ENCODE assay signal across 8 cellular contexts in the genomic region with DNA sequence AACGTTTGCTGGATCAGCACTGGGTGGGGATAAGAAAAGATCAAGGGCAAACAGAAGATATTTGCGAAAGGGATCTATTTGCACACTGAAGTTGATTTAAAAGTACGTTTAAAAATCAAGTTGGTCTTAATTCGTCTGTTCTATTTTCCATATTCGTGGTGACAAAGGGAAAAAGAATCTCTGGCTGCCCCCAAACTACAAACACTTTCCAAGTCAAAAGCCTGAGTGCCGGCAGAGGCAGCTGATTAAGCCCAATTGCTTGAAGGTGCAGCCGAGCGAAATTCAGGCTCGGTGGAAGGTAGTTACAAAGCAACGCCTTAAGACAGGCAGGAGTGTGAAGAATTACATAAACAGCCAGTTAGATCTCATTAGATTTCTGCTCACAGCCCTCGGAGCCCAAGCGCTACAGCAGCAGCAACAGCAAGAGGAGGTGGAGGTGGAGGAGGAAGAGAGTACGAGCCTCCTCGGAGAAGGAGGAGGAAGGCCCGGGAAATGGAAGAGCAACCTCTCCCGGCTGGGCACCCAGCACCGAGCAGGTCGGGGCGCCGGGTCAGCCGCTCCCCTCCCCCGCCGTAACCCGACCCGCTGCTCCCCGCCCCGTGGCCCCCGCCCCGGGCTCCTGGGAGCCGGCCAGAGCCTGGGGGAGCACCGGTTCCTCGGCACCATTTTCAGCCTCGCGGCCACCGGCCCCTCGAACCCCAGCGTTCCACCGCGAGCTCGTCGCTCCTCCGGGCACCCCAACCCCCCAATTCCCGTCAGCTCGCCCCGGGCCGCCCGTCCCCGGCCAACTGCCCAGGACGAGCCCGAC. TPM values are rescaled to one million over a fixed set of nuclear protein-coding genes. Genes with fewer than 3 reads are reported as not detected.
DNase-seq lines count a peak whose midpoint lies in the region; ATAC-seq, FAIRE-seq and TF ChIP-seq lines count a peak whose summit lies in the region.

No MANE protein-coding gene starts in this region.

- H3K9me3 Mint-ChIP-seq in chondrocyte (ENCODE audit: low read depth): no peaks in the 10 kb centered on the region

- DNase-seq in GM10266 (ENCODE audit: extremely low spot score): peak; percentile 58
- peak; percentile 34 for DNase-seq in NCI-H146 treated with DMSO at 0.1 percent for 48 hours (lab: John Stamatoyannopoulos, UW; ENCODE audit: unreplicated experiment)
- no peak for DNase-seq in chondrocyte (ENCODE audit: low spot score)
- peak; percentile 56 to 69 for DNase-seq in left colon
- DNase-seq in stimulated activated CD4-positive, alpha-beta T cell treated with anti-CD3 and anti-CD28 coated beads, Interleukin-15, amount 100 ng/mL, for 48 hours (ENCODE audit: low read depth in 2 of 2): peak; percentile 11 to 20
- DNase-seq in H54 (ENCODE audit: insufficient read length, low spot score): no peak

- intact Hi-C loops in left colon (cut with DNase I, micrococcal nuclease): no loop called here

- ATAC-seq in HG02610 (IDR thresholded peaks at IDR 0.05; ENCODE audit: unreplicated experiment) (peak; percentile 0), left colon (peak; percentile 7)

- peak overlapping the region; percentile 100 for H3K27ac ChIP-seq in VCaP

- no peak for FAIRE-seq in H54 (lab: Jason Lieb, UNC)

- peak overlapping the region; percentile 97 for H3K27ac Mint-ChIP-seq in chondrocyte (ENCODE audit: unreplicated experiment)

- H3K36me3 Mint-ChIP-seq in chondrocyte (ENCODE audit: low read depth): peaks cover 16% of the 10 kb centered on the region

- peaks cover 41% of the 10 kb centered on the region for H3K4me1 Mint-ChIP-seq in chondrocyte (ENCODE audit: low read depth)

- TF ChIP-seq CTCF in GM10266 (IDR thresholded peaks at IDR 0.05; ENCODE audit: control insufficient read depth, insufficient read depth, low read depth, missing control alignments) (no peak), VCaP (conservative IDR thresholded peaks at IDR 0.05) (no peak), chondrocyte (IDR thresholded peaks at IDR 0.05) (no peak)

- peak overlapping the region; percentile 97 for H3K4me3 Mint-ChIP-seq in chondrocyte (ENCODE audit: unreplicated experiment)

- no peak for TF ChIP-seq POLR2A in H54 (IDR thresholded peaks at IDR 0.05; ENCODE audit: low read depth, low read length)

- no peaks in the 10 kb centered on the region for H3K27me3 Mint-ChIP-seq in chondrocyte (ENCODE audit: low read depth)

RNA-seq across cellular contexts. Expression of gene TOB1, which starts 0.9 kb away (rescaled TPM):
- total RNA-seq in chondrocyte (29.6 to 44.8 TPM (median 36.6 TPM) in 3 replicates), left colon (100 to 1,000 TPM; 138 to 175 TPM)

RNA-seq across cellular contexts. Expression of gene WFIKKN2, which starts 29.9 kb away (rescaled TPM):
- total RNA-seq in chondrocyte: 0.12 to 0.15 TPM in 2 of 3 replicates, not detected in the other
- under 1 TPM; 0.06 to 0.08 TPM for total RNA-seq in left colon

Comparison
In these comparisons a context has a peak if more than half of its experiments do, and no peak if none do; other contexts are left out.
1. DNase-seq: peak in GM10266 (single experiment), NCI-H146 treated with DMSO at 0.1 percent for 48 hours (single experiment), left colon (2 of 2) and stimulated activated CD4-positive, alpha-beta T cell treated with anti-CD3 and anti-CD28 coated beads, Interleukin-15, amount 100 ng/mL, for 48 hours (2 of 2); none in chondrocyte (single experiment) and H54 (single experiment).